In genomic region chr19:5369962-5370367, GRCh38 we compare ENCODE assay signal across 8 cellular contexts. TPM values are rescaled to one million over a fixed set of nuclear protein-coding genes. Genes with fewer than 3 reads are reported as not detected.
A peak's percentile ranks its signal among the peaks of the same experiment; 100 is the strongest.
DNase-seq lines count a peak whose midpoint lies in the region; ATAC-seq and TF ChIP-seq lines count a peak whose summit lies in the region.

No MANE protein-coding gene starts in this region.

- intact Hi-C loops in OCI-LY7 (cut with micrococcal nuclease; ENCODE audit: unreplicated experiment): loop anchor here (10.0 kb wide), 1 partner anchor 315 kb away; no protein-coding TSS in a partner anchor
- intact Hi-C loops in ascending aorta (cut with DNase I): no loop called here

- peak; percentile 83 for TF ChIP-seq CTCF in OCI-LY7 (conservative IDR thresholded peaks at IDR 0.05; ENCODE audit: low read length)
- TF ChIP-seq CTCF in ascending aorta (IDR thresholded peaks at IDR 0.05): peak in 1 of 3 experiments; percentile 22

- no peak for ATAC-seq in GM21515 (IDR thresholded peaks at IDR 0.05; ENCODE audit: unreplicated experiment)

- no peak overlapping the region for H2AFZ ChIP-seq in OCI-LY7 (ENCODE audit: low read length)

- H3K9me2 ChIP-seq in OCI-LY7 (ENCODE audit: insufficient read depth, low read length): no peaks in the 10 kb centered on the region

- H3K27me3 ChIP-seq in ascending aorta: no peaks in the 10 kb centered on the region

- CTCF ChIA-PET in OCI-LY7 (lab: Charles Lee; ENCODE audit: unreplicated experiment): no interaction called here

- H3K27ac ChIP-seq in OCI-LY7 (ENCODE audit: low read depth, low read length, poor library complexity, severe bottlenecking) (no peak overlapping the region), ascending aorta (no peak overlapping the region)

- no peaks in the 10 kb centered on the region for H4K20me1 ChIP-seq in OCI-LY7 (ENCODE audit: insufficient read depth, low read length)

- POLR2A ChIA-PET in OCI-LY7 (lab: Charles Lee): no interaction called here

- DNase-seq in NCI-H2171 treated with DMSO at 0.1 percent for 48 hours (lab: John Stamatoyannopoulos, UW) (peak; percentile 19), NCI-H2171 (lab: John Stamatoyannopoulos, UW) (no peak), OCI-LY7 (ENCODE audit: low spot score) (peak; percentile 48), iPS-NIHi11 (ENCODE audit: low spot score) (peak; percentile 83), ascending aorta (ENCODE audit: low spot score in 2 of 2) (no peak)
- peak in 3 of 4 experiments; percentile 5 to 17 (median 10) for DNase-seq in activated naive CD4-positive, alpha-beta T cell (lab: John Stamatoyannopoulos, UW)
- DNase-seq in stimulated activated CD4-positive, alpha-beta T cell treated with anti-CD3 and anti-CD28 coated beads, TNF-alpha, amount 100 ng/mL, for 4 hours (ENCODE audit: low read depth in 3 of 3): peak; percentile 1 to 22 (median 11)

- H3K4me1 ChIP-seq in OCI-LY7 (ENCODE audit: insufficient read depth, low read length, poor library complexity, severe bottlenecking): no peaks in the 10 kb centered on the region
- no peaks in the 10 kb centered on the region for H3K4me1 ChIP-seq in ascending aorta

- no peaks in the 10 kb centered on the region for H3K9me3 ChIP-seq in OCI-LY7 (ENCODE audit: low read length)
- no peaks in the 10 kb centered on the region for H3K9me3 ChIP-seq in ascending aorta

- H3K4me2 ChIP-seq in OCI-LY7 (ENCODE audit: low read length): no peak overlapping the region

- no TSS peak for BruUV-seq in OCI-LY7 (replicated peaks; lab: Mats Ljungman, UMichigan)

- no peaks in the 10 kb centered on the region for H3K36me3 ChIP-seq in OCI-LY7 (ENCODE audit: insufficient read depth, low read length)
- H3K36me3 ChIP-seq in ascending aorta: no peaks in the 10 kb centered on the region

- no peak overlapping the region for H3K4me3 ChIP-seq in OCI-LY7 (ENCODE audit: low read depth, low read length, poor library complexity, severe bottlenecking)
- H3K4me3 ChIP-seq in ascending aorta: no peak overlapping the region

- no peaks in the 10 kb centered on the region for H3K79me2 ChIP-seq in OCI-LY7 (ENCODE audit: insufficient read depth, low read depth, low read length)

RNA-seq across cellular contexts. Expression of gene PTPRS, which starts 29.4 kb away (rescaled TPM):
- 39.0 and 48.5 TPM in 2 replicates for total RNA-seq in OCI-LY7 (2014; rRNA removed; shearing (Covaris generic))
- 76.6 and 88.7 TPM in 2 replicates for total RNA-seq in OCI-LY7 (2022)
- total RNA-seq in ascending aorta: 517 TPM

Comparison
In these comparisons a context has a peak if more than half of its experiments do, and no peak if none do; other contexts are left out.
1. DNase-seq: peak in NCI-H2171 treated with DMSO at 0.1 percent for 48 hours (single experiment), OCI-LY7 (single experiment), activated naive CD4-positive, alpha-beta T cell (3 of 4), iPS-NIHi11 (single experiment) and stimulated activated CD4-positive, alpha-beta T cell treated with anti-CD3 and anti-CD28 coated beads, TNF-alpha, amount 100 ng/mL, for 4 hours (3 of 3); none in NCI-H2171 (single experiment) and ascending aorta (0 of 2).